ENCODE assay signal across 8 cellular contexts in the genomic region with DNA sequence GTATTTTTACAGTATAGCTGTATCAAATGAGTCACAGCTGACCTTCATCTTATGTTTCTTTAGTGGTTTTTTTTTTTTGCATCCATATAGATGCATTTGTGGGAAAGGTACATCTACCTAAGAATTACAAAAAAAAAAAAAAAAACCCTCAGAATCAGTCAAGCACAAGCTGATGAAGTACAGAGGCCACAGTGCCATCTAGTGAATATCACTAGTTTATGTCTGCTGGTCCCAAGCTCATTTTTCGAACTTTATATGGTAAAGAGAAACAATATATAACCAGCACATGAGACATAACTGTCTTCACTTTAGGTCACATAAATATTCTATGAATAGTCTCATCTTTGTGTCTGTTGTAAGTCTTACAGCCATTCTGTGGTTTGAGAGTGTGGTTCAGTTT.
DNase-seq lines count a peak whose midpoint lies in the region; ATAC-seq, FAIRE-seq and TF ChIP-seq lines count a peak whose summit lies in the region.

No MANE protein-coding gene starts in this region.

- no peaks in the 10 kb centered on the region for H3K9me3 ChIP-seq in gastrocnemius medialis

- TF ChIP-seq CTCF in AG09309 (IDR thresholded peaks at IDR 0.05; ENCODE audit: control insufficient read depth, insufficient read depth, low read depth, low read length, missing control alignments) = peak; percentile 45
- TF ChIP-seq CTCF in GM12865 (IDR thresholded peaks at IDR 0.05; ENCODE audit: insufficient read depth, low read depth, low read length, missing control alignments) = peak; percentile 16
- peak; percentile 36 for TF ChIP-seq CTCF in fibroblast of pulmonary artery (IDR thresholded peaks at IDR 0.05; ENCODE audit: low read length, missing control alignments)
- TF ChIP-seq CTCF in type B pancreatic cell (conservative IDR thresholded peaks at IDR 0.05) = peak; percentile 60
- no peak for TF ChIP-seq CTCF in gastrocnemius medialis (IDR thresholded peaks at IDR 0.05 in 4 of 5, conservative IDR thresholded peaks at IDR 0.05 in 1 of 5)

- DNase-seq in AG09309 (ENCODE audit: low read depth) = no peak
- peak; percentile 22 for DNase-seq in GM12865 (ENCODE audit: low read depth)
- peak; percentile 52 for DNase-seq in NCI-H82 (lab: John Stamatoyannopoulos, UW)
- peak; percentile 43 for DNase-seq in fibroblast of pulmonary artery (ENCODE audit: low read depth)
- no peak for DNase-seq in type B pancreatic cell (ENCODE audit: extremely low spot score, unreplicated experiment)
- DNase-seq in gastrocnemius medialis = no peak
- DNase-seq in GM12891 (ENCODE audit: insufficient read length, low spot score) = no peak
- no peak for DNase-seq in NOMO-1 (lab: John Stamatoyannopoulos, UW; ENCODE audit: unreplicated experiment in 2 of 2)

- no peak overlapping the region for H3K4me3 ChIP-seq in AG09309 (ENCODE audit: control insufficient read depth, low read depth, low read length)
- no peak overlapping the region for H3K4me3 ChIP-seq in GM12865 (ENCODE audit: low read depth, low read length)
- H3K4me3 ChIP-seq in fibroblast of pulmonary artery (replicated peaks; ENCODE audit: low read depth, low read length) = no peak overlapping the region
- no peak overlapping the region for H3K4me3 ChIP-seq in gastrocnemius medialis

- no peak for ATAC-seq in gastrocnemius medialis

- no peaks in the 10 kb centered on the region for H3K9me3 Mint-ChIP-seq in type B pancreatic cell

- no peaks in the 10 kb centered on the region for H3K27me3 Mint-ChIP-seq in type B pancreatic cell

- H3K4me1 ChIP-seq in gastrocnemius medialis = no peaks in the 10 kb centered on the region

- no peak for FAIRE-seq in GM12891 (lab: Jason Lieb, UNC)

- H3K36me3 Mint-ChIP-seq in type B pancreatic cell = no peaks in the 10 kb centered on the region

- H3K27me3 ChIP-seq in gastrocnemius medialis = no peaks in the 10 kb centered on the region

- intact Hi-C loops in gastrocnemius medialis (cut with DNase I; ENCODE audit: low total_unique reads) = no loop called here

- no peak overlapping the region for H3K4me3 Mint-ChIP-seq in type B pancreatic cell

- no peaks in the 10 kb centered on the region for H3K36me3 ChIP-seq in gastrocnemius medialis

- no peak for TF ChIP-seq POLR2A in gastrocnemius medialis (IDR thresholded peaks at IDR 0.05)
- no peak for TF ChIP-seq POLR2A in GM12891 (IDR thresholded peaks at IDR 0.05; ENCODE audit: low read depth, low read length)

- in situ Hi-C loops in gastrocnemius medialis (cut with MboI; ENCODE audit: low sequenced_read_pairs in 4 of 4) = no loop called here

- H3K27ac Mint-ChIP-seq in type B pancreatic cell = no peak overlapping the region

- H3K4me1 Mint-ChIP-seq in type B pancreatic cell (ENCODE audit: unreplicated experiment) = no peaks in the 10 kb centered on the region

- H3K27ac ChIP-seq in gastrocnemius medialis = no peak overlapping the region

TF ChIP-seq in GM12891, 5 proteins besides CTCF, POLR2A, EP300 and RAD21:
- TF ChIP-seq POLR2AphosphoS5 (IDR thresholded peaks at IDR 0.05; ENCODE audit: low read depth, low read length) (no peak), PAX5 (IDR thresholded peaks at IDR 0.05; ENCODE audit: insufficient read depth, low read length, severe bottlenecking) (no peak), SPI1 (IDR thresholded peaks at IDR 0.05; ENCODE audit: low read depth, low read length) (no peak), TAF1 (IDR thresholded peaks at IDR 0.05; ENCODE audit: low read depth, low read length) (no peak), POU2F2 (IDR thresholded peaks at IDR 0.05; ENCODE audit: low read depth, low read length) (no peak)

Comparison
In these comparisons a context has a peak if more than half of its experiments do, and no peak if none do; other contexts are left out.
1. DNase-seq: peak in GM12865 (single experiment), NCI-H82 (single experiment) and fibroblast of pulmonary artery (single experiment); none in AG09309 (single experiment), type B pancreatic cell (single experiment), gastrocnemius medialis (0 of 2), GM12891 (single experiment) and NOMO-1 (0 of 2).
2. CTCF ChIP-seq: peak in AG09309 (single experiment), GM12865 (single experiment), fibroblast of pulmonary artery (single experiment) and type B pancreatic cell (single experiment); none in gastrocnemius medialis (0 of 5).